20 cellular contexts compared by ENCODE assay signal in the genomic region with DNA sequence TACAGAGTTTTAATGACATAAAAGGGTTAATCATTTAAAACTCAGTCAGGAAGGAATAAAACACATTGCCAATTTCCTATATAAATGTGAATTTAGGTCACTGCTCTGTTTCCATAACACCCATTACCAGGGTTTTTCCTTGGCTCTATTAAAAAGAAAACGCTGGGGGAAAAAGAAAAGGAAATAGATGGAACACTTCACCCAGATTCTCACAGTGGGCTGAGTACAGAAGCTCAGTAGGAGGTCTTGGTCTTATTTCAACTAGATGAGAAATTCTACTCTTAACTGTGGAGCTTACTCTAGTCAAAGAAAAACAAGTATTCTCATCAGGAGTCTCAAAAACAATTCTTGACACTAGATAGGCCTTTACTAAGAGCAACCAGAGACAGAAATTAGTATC. TPM values are rescaled to one million over a fixed set of nuclear protein-coding genes. Genes with fewer than 3 reads are reported as not detected.
"Had no signal": no experiment of that assay in that cellular context is flagged by ENCODE, and none has a peak within 500 bp of the region (broad histone marks: within the 10 kb centered on the region; RNA-seq: fewer than 3 reads in every experiment).

No MANE protein-coding gene starts in this region.

- H3K4me3 Mint-ChIP-seq: activated naive CD4-positive, alpha-beta T cell treated with anti-CD3 and anti-CD28 coated beads, Interleukin-2, amount 10 ng/mL, durations not matched to agents 7 days and 5 days; mesothelial cell of epicardium had no signal

- ATAC-seq: body of pancreas, gastrocnemius medialis had no signal

- H3K27ac Mint-ChIP-seq: activated naive CD4-positive, alpha-beta T cell treated with anti-CD3 and anti-CD28 coated beads, Interleukin-2, amount 10 ng/mL, durations not matched to agents 7 days and 5 days; activated T-helper 2 cell treated with anti-CD3 and anti-CD28 coated beads, Interferon-gamma antibody, Interleukin-2, Interleukin-4, amounts not matched to agents 10 μg/mL and 5 μg/mL and 100 μg/mL, durations not matched to agents 14 hours and 24 hours and 36 hours; mesothelial cell of epicardium had no signal

- H3K9me3 Mint-ChIP-seq: activated naive CD4-positive, alpha-beta T cell treated with anti-CD3 and anti-CD28 coated beads, Interleukin-2, amount 10 ng/mL, durations not matched to agents 7 days and 5 days; activated T-helper 2 cell treated with anti-CD3 and anti-CD28 coated beads, Interferon-gamma antibody, Interleukin-2, Interleukin-4, amounts not matched to agents 10 μg/mL and 5 μg/mL and 100 μg/mL, durations not matched to agents 14 hours and 24 hours and 36 hours; mesothelial cell of epicardium; naive B cell had no signal

- H3K4me3 ChIP-seq: body of pancreas, gastrocnemius medialis, prostate gland, sigmoid colon, suprapubic skin had no signal

- H3K4me1 Mint-ChIP-seq: activated naive CD4-positive, alpha-beta T cell treated with anti-CD3 and anti-CD28 coated beads, Interleukin-2, amount 10 ng/mL, durations not matched to agents 7 days and 5 days; naive B cell had no signal

- DNase-seq: activated CD4-positive, alpha-beta T cell treated with anti-CD3 and anti-CD28 coated beads, Interleukin-2, amount 50 U/mL, for 1 hour; activated naive CD4-positive, alpha-beta T cell treated with anti-CD3 and anti-CD28 coated beads, Interleukin-2, amount 10 ng/mL, durations not matched to agents 7 days and 5 days; body of pancreas; effector memory CD4-positive, alpha-beta T cell; gastrocnemius medialis; kidney; naive B cell; sigmoid colon; stimulated activated CD4-positive, alpha-beta T cell treated with anti-CD3 and anti-CD28 coated beads, Interleukin-12 subunit alpha, Interleukin-12 subunit beta, amount 100 ng/mL, for 4 hours; stimulated activated naive CD4-positive, alpha-beta T cell had no signal

- H3K27ac ChIP-seq: body of pancreas, epithelial cell of prostate, gastrocnemius medialis, neutrophil, prostate gland, sigmoid colon, suprapubic skin had no signal

- H3K27me3 ChIP-seq: body of pancreas, gastrocnemius medialis, neutrophil, sigmoid colon, suprapubic skin had no signal

- H3K27me3 Mint-ChIP-seq: activated naive CD4-positive, alpha-beta T cell treated with anti-CD3 and anti-CD28 coated beads, Interleukin-2, amount 10 ng/mL, durations not matched to agents 7 days and 5 days; naive B cell had no signal

RNA-seq across cellular contexts. Expression of gene FAM25A, which starts 38.1 kb away (rescaled TPM):
- total RNA-seq: activated T-helper 2 cell treated with anti-CD3 and anti-CD28 coated beads, Interferon-gamma antibody, Interleukin-2, Interleukin-4, amounts not matched to agents 10 μg/mL and 5 μg/mL and 100 μg/mL, durations not matched to agents 14 hours and 24 hours and 36 hours; body of pancreas; gastrocnemius medialis; kidney; liver; mesothelial cell of epicardium; prostate gland; sigmoid colon; T-helper 2 cell treated with Interferon-gamma antibody and Interleukin-4, amounts not matched to agents 100 ng/mL and 5 ng/mL, for 36 hours; ureter had no signal
- polyA plus RNA-seq: adipose tissue, liver, sigmoid colon had no signal
